Comparison of ENCODE assay signal across 8 cellular contexts in genomic region chr2:98026927-98027522, GRCh38. TPM values are rescaled to one million over a fixed set of nuclear protein-coding genes. Genes with fewer than 3 reads are reported as not detected.
DNase-seq lines count a peak whose midpoint lies in the region; ATAC-seq and TF ChIP-seq lines count a peak whose summit lies in the region.

No MANE protein-coding gene starts in this region.

- peaks cover 84% of the 10 kb centered on the region for H3K27me3 Mint-ChIP-seq in dendritic cell treated with granulocyte-macrophage colony-stimulating factor and Interleukin-4, amounts not matched to agents 40 ng/mL and 50 ng/mL, for 4 days

- intact Hi-C loops in dendritic cell treated with granulocyte-macrophage colony-stimulating factor and Interleukin-4, amounts not matched to agents 40 ng/mL and 50 ng/mL, for 4 days (cut with micrococcal nuclease): loop anchor here (1.0 kb wide), 2 partner anchors 15 to 61 kb away; no protein-coding TSS in a partner anchor
- intact Hi-C loops in vagina (cut with DNase I): no loop called here

- DNase-seq in epidermal melanocyte (ENCODE audit: insufficient read length, low spot score) (no peak), vagina (ENCODE audit: extremely low spot score in 2 of 2) (no peak), NCI-H2171 treated with DMSO at 0.1 percent for 48 hours (lab: John Stamatoyannopoulos, UW) (no peak), MG63 (no peak)

- peak overlapping the region; percentile 15 for H3K4me3 Mint-ChIP-seq in dendritic cell treated with granulocyte-macrophage colony-stimulating factor and Interleukin-4, amounts not matched to agents 40 ng/mL and 50 ng/mL, for 4 days

- no peaks in the 10 kb centered on the region for H3K9me3 Mint-ChIP-seq in dendritic cell treated with granulocyte-macrophage colony-stimulating factor and Interleukin-4, amounts not matched to agents 40 ng/mL and 50 ng/mL, for 4 days

- no peak overlapping the region for H3K27ac ChIP-seq in vagina

- no peak for TF ChIP-seq CTCF in GM12875 (IDR thresholded peaks at IDR 0.05; ENCODE audit: borderline replicate concordance, insufficient read depth, low read depth, low read length)
- TF ChIP-seq CTCF in vagina (IDR thresholded peaks at IDR 0.05): no peak

- H3K4me1 ChIP-seq in vagina: no peaks in the 10 kb centered on the region

- H3K36me3 ChIP-seq in vagina: no peaks in the 10 kb centered on the region
- H3K36me3 ChIP-seq in MG63: no peaks in the 10 kb centered on the region

- TF ChIP-seq POLR2A in vagina (IDR thresholded peaks at IDR 0.05): no peak

- no peaks in the 10 kb centered on the region for H3K9me3 ChIP-seq in vagina
- no peaks in the 10 kb centered on the region for H3K9me3 ChIP-seq in MG63

- peak overlapping the region; percentile 0 for H3K4me3 ChIP-seq in GM12875 (ENCODE audit: low read depth, low read length)
- no peak overlapping the region for H3K4me3 ChIP-seq in vagina
- no peak overlapping the region for H3K4me3 ChIP-seq in MG63

- H3K4me1 Mint-ChIP-seq in dendritic cell treated with granulocyte-macrophage colony-stimulating factor and Interleukin-4, amounts not matched to agents 40 ng/mL and 50 ng/mL, for 4 days (ENCODE audit: low read depth): peaks cover 45% of the 10 kb centered on the region

- H3K36me3 Mint-ChIP-seq in dendritic cell treated with granulocyte-macrophage colony-stimulating factor and Interleukin-4, amounts not matched to agents 40 ng/mL and 50 ng/mL, for 4 days (ENCODE audit: low read depth): no peaks in the 10 kb centered on the region

- H3K27ac Mint-ChIP-seq in dendritic cell treated with granulocyte-macrophage colony-stimulating factor and Interleukin-4, amounts not matched to agents 40 ng/mL and 50 ng/mL, for 4 days: peak overlapping the region; percentile 47

- H3K27me3 ChIP-seq in vagina: no peaks in the 10 kb centered on the region
- H3K27me3 ChIP-seq in MG63: no peaks in the 10 kb centered on the region

- ATAC-seq in GM21381 (IDR thresholded peaks at IDR 0.05; ENCODE audit: unreplicated experiment): peak; percentile 80
- peak; percentile 66 for ATAC-seq in HG03520 (IDR thresholded peaks at IDR 0.05; ENCODE audit: unreplicated experiment)

RNA-seq across cellular contexts. Expression of gene TMEM131, which starts 31.3 kb away (rescaled TPM):
- 35.4 TPM for total RNA-seq in vagina
- total RNA-seq in MG63 (2014; rRNA removed; shearing (Covaris generic); ENCODE audit: low replicate concordance): 5.9 and 44.7 TPM in 2 replicates

RNA-seq across cellular contexts. Expression of gene VWA3B, which starts 59.9 kb away (rescaled TPM):
- not detected for total RNA-seq in vagina
- total RNA-seq in MG63 (2014; rRNA removed; shearing (Covaris generic); ENCODE audit: low replicate concordance): not detected in 2 replicates
